ENCODE assay signal across 1 cellular context in the genomic region with DNA sequence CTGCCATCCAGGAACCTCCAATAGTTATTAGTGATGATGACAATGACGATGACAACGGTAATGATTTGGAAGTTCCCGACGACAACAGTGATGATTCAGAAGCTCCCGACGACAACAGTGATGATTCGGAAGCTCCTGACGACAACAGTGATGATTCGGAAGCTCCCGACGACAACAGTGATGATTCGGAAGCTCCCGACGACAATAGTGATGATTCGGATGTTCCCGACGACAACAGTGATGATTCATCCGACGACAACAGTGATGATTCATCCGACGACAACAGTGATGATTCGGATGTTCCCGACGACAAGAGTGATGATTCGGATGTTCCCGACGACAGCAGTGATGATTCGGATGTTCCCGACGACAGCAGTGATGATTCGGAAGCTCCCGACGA.
TF ChIP-seq lines count a peak whose summit lies in the region.

No MANE protein-coding gene starts in this region.

TF ChIP-seq in GM23338, 12 proteins besides CTCF, POLR2A, EP300 and RAD21:
- no peak for TF ChIP-seq JUNB (IDR thresholded peaks at IDR 0.05; ENCODE audit: unreplicated experiment)
- TF ChIP-seq, protein P1, sequence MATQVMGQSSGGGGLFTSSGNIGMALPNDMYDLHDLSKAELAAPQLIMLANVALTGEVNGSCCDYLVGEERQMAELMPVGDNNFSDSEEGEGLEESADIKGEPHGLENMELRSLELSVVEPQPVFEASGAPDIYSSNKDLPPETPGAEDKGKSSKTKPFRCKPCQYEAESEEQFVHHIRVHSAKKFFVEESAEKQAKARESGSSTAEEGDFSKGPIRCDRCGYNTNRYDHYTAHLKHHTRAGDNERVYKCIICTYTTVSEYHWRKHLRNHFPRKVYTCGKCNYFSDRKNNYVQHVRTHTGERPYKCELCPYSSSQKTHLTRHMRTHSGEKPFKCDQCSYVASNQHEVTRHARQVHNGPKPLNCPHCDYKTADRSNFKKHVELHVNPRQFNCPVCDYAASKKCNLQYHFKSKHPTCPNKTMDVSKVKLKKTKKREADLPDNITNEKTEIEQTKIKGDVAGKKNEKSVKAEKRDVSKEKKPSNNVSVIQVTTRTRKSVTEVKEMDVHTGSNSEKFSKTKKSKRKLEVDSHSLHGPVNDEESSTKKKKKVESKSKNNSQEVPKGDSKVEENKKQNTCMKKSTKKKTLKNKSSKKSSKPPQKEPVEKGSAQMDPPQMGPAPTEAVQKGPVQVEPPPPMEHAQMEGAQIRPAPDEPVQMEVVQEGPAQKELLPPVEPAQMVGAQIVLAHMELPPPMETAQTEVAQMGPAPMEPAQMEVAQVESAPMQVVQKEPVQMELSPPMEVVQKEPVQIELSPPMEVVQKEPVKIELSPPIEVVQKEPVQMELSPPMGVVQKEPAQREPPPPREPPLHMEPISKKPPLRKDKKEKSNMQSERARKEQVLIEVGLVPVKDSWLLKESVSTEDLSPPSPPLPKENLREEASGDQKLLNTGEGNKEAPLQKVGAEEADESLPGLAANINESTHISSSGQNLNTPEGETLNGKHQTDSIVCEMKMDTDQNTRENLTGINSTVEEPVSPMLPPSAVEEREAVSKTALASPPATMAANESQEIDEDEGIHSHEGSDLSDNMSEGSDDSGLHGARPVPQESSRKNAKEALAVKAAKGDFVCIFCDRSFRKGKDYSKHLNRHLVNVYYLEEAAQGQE (IDR thresholded peaks at IDR 0.05; ENCODE audit: unreplicated experiment): no peak
- no peak for TF ChIP-seq CREB1 (CRISPR knock-in tag; IDR thresholded peaks at IDR 0.05; ENCODE audit: low read depth)
- TF ChIP-seq POLR2AphosphoS5 (IDR thresholded peaks at IDR 0.05; ENCODE audit: low read depth): no peak
- no peak for TF ChIP-seq EZH2phosphoT487 (IDR thresholded peaks at IDR 0.05; ENCODE audit: unreplicated experiment)
- TF ChIP-seq EZH2 (IDR thresholded peaks at IDR 0.05; ENCODE audit: low read depth, unreplicated experiment): no peak
- no peak for TF ChIP-seq NANOG (IDR thresholded peaks at IDR 0.05; ENCODE audit: borderline replicate concordance)
- TF ChIP-seq, protein P2, sequence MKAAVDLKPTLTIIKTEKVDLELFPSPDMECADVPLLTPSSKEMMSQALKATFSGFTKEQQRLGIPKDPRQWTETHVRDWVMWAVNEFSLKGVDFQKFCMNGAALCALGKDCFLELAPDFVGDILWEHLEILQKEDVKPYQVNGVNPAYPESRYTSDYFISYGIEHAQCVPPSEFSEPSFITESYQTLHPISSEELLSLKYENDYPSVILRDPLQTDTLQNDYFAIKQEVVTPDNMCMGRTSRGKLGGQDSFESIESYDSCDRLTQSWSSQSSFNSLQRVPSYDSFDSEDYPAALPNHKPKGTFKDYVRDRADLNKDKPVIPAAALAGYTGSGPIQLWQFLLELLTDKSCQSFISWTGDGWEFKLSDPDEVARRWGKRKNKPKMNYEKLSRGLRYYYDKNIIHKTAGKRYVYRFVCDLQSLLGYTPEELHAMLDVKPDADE (IDR thresholded peaks at IDR 0.05): no peak
- TF ChIP-seq, protein P3, sequence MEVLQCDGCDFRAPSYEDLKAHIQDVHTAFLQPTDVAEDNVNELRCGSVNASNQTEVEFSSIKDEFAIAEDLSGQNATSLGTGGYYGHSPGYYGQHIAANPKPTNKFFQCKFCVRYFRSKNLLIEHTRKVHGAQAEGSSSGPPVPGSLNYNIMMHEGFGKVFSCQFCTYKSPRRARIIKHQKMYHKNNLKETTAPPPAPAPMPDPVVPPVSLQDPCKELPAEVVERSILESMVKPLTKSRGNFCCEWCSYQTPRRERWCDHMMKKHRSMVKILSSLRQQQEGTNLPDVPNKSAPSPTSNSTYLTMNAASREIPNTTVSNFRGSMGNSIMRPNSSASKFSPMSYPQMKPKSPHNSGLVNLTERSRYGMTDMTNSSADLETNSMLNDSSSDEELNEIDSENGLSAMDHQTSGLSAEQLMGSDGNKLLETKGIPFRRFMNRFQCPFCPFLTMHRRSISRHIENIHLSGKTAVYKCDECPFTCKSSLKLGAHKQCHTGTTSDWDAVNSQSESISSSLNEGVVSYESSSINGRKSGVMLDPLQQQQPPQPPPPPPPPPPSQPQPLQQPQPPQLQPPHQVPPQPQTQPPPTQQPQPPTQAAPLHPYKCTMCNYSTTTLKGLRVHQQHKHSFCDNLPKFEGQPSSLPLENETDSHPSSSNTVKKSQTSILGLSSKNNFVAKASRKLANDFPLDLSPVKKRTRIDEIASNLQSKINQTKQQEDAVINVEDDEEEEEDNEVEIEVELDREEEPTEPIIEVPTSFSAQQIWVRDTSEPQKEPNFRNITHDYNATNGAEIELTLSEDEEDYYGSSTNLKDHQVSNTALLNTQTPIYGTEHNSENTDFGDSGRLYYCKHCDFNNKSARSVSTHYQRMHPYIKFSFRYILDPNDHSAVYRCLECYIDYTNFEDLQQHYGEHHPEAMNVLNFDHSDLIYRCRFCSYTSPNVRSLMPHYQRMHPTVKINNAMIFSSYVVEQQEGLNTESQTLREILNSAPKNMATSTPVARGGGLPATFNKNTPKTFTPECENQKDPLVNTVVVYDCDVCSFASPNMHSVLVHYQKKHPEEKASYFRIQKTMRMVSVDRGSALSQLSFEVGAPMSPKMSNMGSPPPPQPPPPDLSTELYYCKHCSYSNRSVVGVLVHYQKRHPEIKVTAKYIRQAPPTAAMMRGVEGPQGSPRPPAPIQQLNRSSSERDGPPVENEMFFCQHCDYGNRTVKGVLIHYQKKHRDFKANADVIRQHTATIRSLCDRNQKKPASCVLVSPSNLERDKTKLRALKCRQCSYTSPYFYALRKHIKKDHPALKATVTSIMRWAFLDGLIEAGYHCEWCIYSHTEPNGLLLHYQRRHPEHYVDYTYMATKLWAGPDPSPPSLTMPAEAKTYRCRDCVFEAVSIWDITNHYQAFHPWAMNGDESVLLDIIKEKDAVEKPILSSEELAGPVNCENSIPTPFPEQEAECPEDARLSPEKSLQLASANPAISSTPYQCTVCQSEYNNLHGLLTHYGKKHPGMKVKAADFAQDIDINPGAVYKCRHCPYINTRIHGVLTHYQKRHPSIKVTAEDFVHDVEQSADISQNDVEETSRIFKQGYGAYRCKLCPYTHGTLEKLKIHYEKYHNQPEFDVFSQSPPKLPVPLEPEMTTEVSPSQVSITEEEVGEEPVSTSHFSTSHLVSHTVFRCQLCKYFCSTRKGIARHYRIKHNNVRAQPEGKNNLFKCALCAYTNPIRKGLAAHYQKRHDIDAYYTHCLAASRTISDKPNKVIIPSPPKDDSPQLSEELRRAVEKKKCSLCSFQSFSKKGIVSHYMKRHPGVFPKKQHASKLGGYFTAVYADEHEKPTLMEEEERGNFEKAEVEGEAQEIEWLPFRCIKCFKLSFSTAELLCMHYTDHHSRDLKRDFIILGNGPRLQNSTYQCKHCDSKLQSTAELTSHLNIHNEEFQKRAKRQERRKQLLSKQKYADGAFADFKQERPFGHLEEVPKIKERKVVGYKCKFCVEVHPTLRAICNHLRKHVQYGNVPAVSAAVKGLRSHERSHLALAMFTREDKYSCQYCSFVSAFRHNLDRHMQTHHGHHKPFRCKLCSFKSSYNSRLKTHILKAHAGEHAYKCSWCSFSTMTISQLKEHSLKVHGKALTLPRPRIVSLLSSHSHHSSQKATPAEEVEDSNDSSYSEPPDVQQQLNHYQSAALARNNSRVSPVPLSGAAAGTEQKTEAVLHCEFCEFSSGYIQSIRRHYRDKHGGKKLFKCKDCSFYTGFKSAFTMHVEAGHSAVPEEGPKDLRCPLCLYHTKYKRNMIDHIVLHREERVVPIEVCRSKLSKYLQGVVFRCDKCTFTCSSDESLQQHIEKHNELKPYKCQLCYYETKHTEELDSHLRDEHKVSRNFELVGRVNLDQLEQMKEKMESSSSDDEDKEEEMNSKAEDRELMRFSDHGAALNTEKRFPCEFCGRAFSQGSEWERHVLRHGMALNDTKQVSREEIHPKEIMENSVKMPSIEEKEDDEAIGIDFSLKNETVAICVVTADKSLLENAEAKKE (CRISPR knock-in tag; IDR thresholded peaks at IDR 0.05): no peak
- TF ChIP-seq ZNF331 (CRISPR knock-in tag; IDR thresholded peaks at IDR 0.05; ENCODE audit: low read depth): no peak
- no peak for TF ChIP-seq ZNF114 (CRISPR knock-in tag; IDR thresholded peaks at IDR 0.05)
- TF ChIP-seq STAT1 (IDR thresholded peaks at IDR 0.05; ENCODE audit: unreplicated experiment): no peak
